In genomic region chr7:33393770-33394169, GRCh38 we compare ENCODE assay signal across 22 cellular contexts.
DNase-seq lines count a peak whose midpoint lies in the region; ATAC-seq and TF ChIP-seq lines count a peak whose summit lies in the region.
"Had no signal": no experiment of that assay in that cellular context is flagged by ENCODE, and none has a peak within 500 bp of the region (broad histone marks: within the 10 kb centered on the region; RNA-seq: fewer than 3 reads in every experiment).

No MANE protein-coding gene starts in this region.

- CTCF ChIA-PET in activated CD8-positive, alpha-beta T cell treated with anti-CD3 and anti-CD28 coated beads, Interleukin-2, amount 10 ng/mL, durations not matched to agents 7 days and 5 days (lab: Charles Lee): no interaction called here
- CTCF ChIA-PET in activated CD8-positive, alpha-beta T cell treated with anti-CD3 and anti-CD28 coated beads for 36 hours (lab: Charles Lee): no interaction called here

- H3K4me3 Mint-ChIP-seq in activated CD8-positive, alpha-beta T cell treated with anti-CD3 and anti-CD28 coated beads, Interleukin-2, amount 10 ng/mL, durations not matched to agents 7 days and 5 days: no peak overlapping the region
- H3K4me3 Mint-ChIP-seq in activated CD8-positive, alpha-beta T cell treated with anti-CD3 and anti-CD28 coated beads for 36 hours: no peak overlapping the region
- H3K4me3 Mint-ChIP-seq in activated naive CD8-positive, alpha-beta T cell treated with anti-CD3 and anti-CD28 coated beads, Interleukin-2, amount 10 ng/mL, durations not matched to agents 7 days and 5 days: peak overlapping the region; percentile 42
- H3K4me3 Mint-ChIP-seq in activated naive CD8-positive, alpha-beta T cell treated with anti-CD3 and anti-CD28 coated beads for 36 hours: no peak overlapping the region
- no peak overlapping the region for H3K4me3 Mint-ChIP-seq in nephron progenitor cell
- H3K4me3 Mint-ChIP-seq: CD14-positive monocyte; CD4-positive, alpha-beta memory T cell; CD4-positive, CD25-positive, alpha-beta regulatory T cell; CD8-positive, alpha-beta memory T cell had no signal

- ATAC-seq in activated CD8-positive, alpha-beta T cell treated with anti-CD3 and anti-CD28 coated beads, Interleukin-2, amount 10 ng/mL, durations not matched to agents 7 days and 5 days: peak; percentile 19
- no peak for ATAC-seq in activated CD8-positive, alpha-beta T cell treated with anti-CD3 and anti-CD28 coated beads for 36 hours
- ATAC-seq in activated naive CD8-positive, alpha-beta T cell treated with anti-CD3 and anti-CD28 coated beads, Interleukin-2, amount 10 ng/mL, durations not matched to agents 7 days and 5 days (ENCODE audit: low read depth): peak; percentile 91
- ATAC-seq: GM12878 had no signal

- no peaks in the 10 kb centered on the region for H3K27me3 Mint-ChIP-seq in activated CD8-positive, alpha-beta T cell treated with anti-CD3 and anti-CD28 coated beads, Interleukin-2, amount 10 ng/mL, durations not matched to agents 7 days and 5 days (ENCODE audit: low read depth)
- no peaks in the 10 kb centered on the region for H3K27me3 Mint-ChIP-seq in activated CD8-positive, alpha-beta T cell treated with anti-CD3 and anti-CD28 coated beads for 36 hours
- no peaks in the 10 kb centered on the region for H3K27me3 Mint-ChIP-seq in activated naive CD8-positive, alpha-beta T cell treated with anti-CD3 and anti-CD28 coated beads, Interleukin-2, amount 10 ng/mL, durations not matched to agents 7 days and 5 days
- no peaks in the 10 kb centered on the region for H3K27me3 Mint-ChIP-seq in activated naive CD8-positive, alpha-beta T cell treated with anti-CD3 and anti-CD28 coated beads for 36 hours
- no peaks in the 10 kb centered on the region for H3K27me3 Mint-ChIP-seq in nephron progenitor cell (ENCODE audit: low read depth, poor library complexity)
- H3K27me3 Mint-ChIP-seq: CD4-positive, alpha-beta memory T cell; CD4-positive, CD25-positive, alpha-beta regulatory T cell; CD8-positive, alpha-beta memory T cell had no signal

- H3K36me3 Mint-ChIP-seq in activated CD8-positive, alpha-beta T cell treated with anti-CD3 and anti-CD28 coated beads, Interleukin-2, amount 10 ng/mL, durations not matched to agents 7 days and 5 days (ENCODE audit: low read depth): peaks cover 6% of the 10 kb centered on the region
- peaks cover 19% of the 10 kb centered on the region for H3K36me3 Mint-ChIP-seq in activated CD8-positive, alpha-beta T cell treated with anti-CD3 and anti-CD28 coated beads for 36 hours (ENCODE audit: low read depth)
- H3K36me3 Mint-ChIP-seq in activated naive CD8-positive, alpha-beta T cell treated with anti-CD3 and anti-CD28 coated beads, Interleukin-2, amount 10 ng/mL, durations not matched to agents 7 days and 5 days: peaks cover 9% of the 10 kb centered on the region
- H3K36me3 Mint-ChIP-seq in activated naive CD8-positive, alpha-beta T cell treated with anti-CD3 and anti-CD28 coated beads for 36 hours: peaks cover 24% of the 10 kb centered on the region
- H3K36me3 Mint-ChIP-seq in nephron progenitor cell (ENCODE audit: low read depth): peaks cover 26% of the 10 kb centered on the region

- POLR2A ChIA-PET in activated CD8-positive, alpha-beta T cell treated with anti-CD3 and anti-CD28 coated beads, Interleukin-2, amount 10 ng/mL, durations not matched to agents 7 days and 5 days (lab: Charles Lee): no interaction called here
- POLR2A ChIA-PET in activated CD8-positive, alpha-beta T cell treated with anti-CD3 and anti-CD28 coated beads for 36 hours (lab: Charles Lee): no interaction called here
- POLR2A ChIA-PET in activated naive CD8-positive, alpha-beta T cell treated with anti-CD3 and anti-CD28 coated beads, Interleukin-2, amount 10 ng/mL, durations not matched to agents 7 days and 5 days (lab: Charles Lee): no interaction called here

- intact Hi-C loops in activated CD8-positive, alpha-beta T cell treated with anti-CD3 and anti-CD28 coated beads for 36 hours (cut with micrococcal nuclease): no loop called here

- H3K9me3 Mint-ChIP-seq in activated CD8-positive, alpha-beta T cell treated with anti-CD3 and anti-CD28 coated beads, Interleukin-2, amount 10 ng/mL, durations not matched to agents 7 days and 5 days (ENCODE audit: insufficient read depth): peaks cover 12% of the 10 kb centered on the region
- no peaks in the 10 kb centered on the region for H3K9me3 Mint-ChIP-seq in activated CD8-positive, alpha-beta T cell treated with anti-CD3 and anti-CD28 coated beads for 36 hours
- H3K9me3 Mint-ChIP-seq in activated naive CD8-positive, alpha-beta T cell treated with anti-CD3 and anti-CD28 coated beads, Interleukin-2, amount 10 ng/mL, durations not matched to agents 7 days and 5 days: peaks cover 6% of the 10 kb centered on the region
- H3K9me3 Mint-ChIP-seq in activated naive CD8-positive, alpha-beta T cell treated with anti-CD3 and anti-CD28 coated beads for 36 hours: peaks cover 3% of the 10 kb centered on the region
- peaks cover 20% of the 10 kb centered on the region for H3K9me3 Mint-ChIP-seq in nephron progenitor cell

- H3K4me1 Mint-ChIP-seq in activated CD8-positive, alpha-beta T cell treated with anti-CD3 and anti-CD28 coated beads, Interleukin-2, amount 10 ng/mL, durations not matched to agents 7 days and 5 days (ENCODE audit: low read depth): peaks cover 19% of the 10 kb centered on the region
- H3K4me1 Mint-ChIP-seq in activated CD8-positive, alpha-beta T cell treated with anti-CD3 and anti-CD28 coated beads for 36 hours (ENCODE audit: low read depth): peaks cover 6% of the 10 kb centered on the region
- peaks cover 17% of the 10 kb centered on the region for H3K4me1 Mint-ChIP-seq in activated naive CD8-positive, alpha-beta T cell treated with anti-CD3 and anti-CD28 coated beads, Interleukin-2, amount 10 ng/mL, durations not matched to agents 7 days and 5 days
- no peaks in the 10 kb centered on the region for H3K4me1 Mint-ChIP-seq in activated naive CD8-positive, alpha-beta T cell treated with anti-CD3 and anti-CD28 coated beads for 36 hours
- H3K4me1 Mint-ChIP-seq in nephron progenitor cell: no peaks in the 10 kb centered on the region
- H3K4me1 Mint-ChIP-seq: CD14-positive monocyte had no signal

- peak overlapping the region; percentile 51 for H3K27ac Mint-ChIP-seq in activated CD8-positive, alpha-beta T cell treated with anti-CD3 and anti-CD28 coated beads, Interleukin-2, amount 10 ng/mL, durations not matched to agents 7 days and 5 days
- H3K27ac Mint-ChIP-seq in activated CD8-positive, alpha-beta T cell treated with anti-CD3 and anti-CD28 coated beads for 36 hours: no peak overlapping the region
- peak overlapping the region; percentile 79 for H3K27ac Mint-ChIP-seq in activated naive CD8-positive, alpha-beta T cell treated with anti-CD3 and anti-CD28 coated beads, Interleukin-2, amount 10 ng/mL, durations not matched to agents 7 days and 5 days
- no peak overlapping the region for H3K27ac Mint-ChIP-seq in activated naive CD8-positive, alpha-beta T cell treated with anti-CD3 and anti-CD28 coated beads for 36 hours
- H3K27ac Mint-ChIP-seq in nephron progenitor cell: peak overlapping the region; percentile 7
- H3K27ac Mint-ChIP-seq: CD14-positive monocyte; CD4-positive, CD25-positive, alpha-beta regulatory T cell had no signal

- no peak for TF ChIP-seq CTCF in activated CD8-positive, alpha-beta T cell treated with anti-CD3 and anti-CD28 coated beads for 36 hours (IDR thresholded peaks at IDR 0.05)
- no peak for TF ChIP-seq CTCF in nephron progenitor cell (IDR thresholded peaks at IDR 0.05)

- DNase-seq in activated CD8-positive, alpha-beta T cell treated with anti-CD3 and anti-CD28 coated beads, Interleukin-2, amount 10 ng/mL, durations not matched to agents 7 days and 5 days: no peak
- DNase-seq in activated CD8-positive, alpha-beta T cell treated with anti-CD3 and anti-CD28 coated beads for 36 hours: no peak
- DNase-seq in activated naive CD8-positive, alpha-beta T cell treated with anti-CD3 and anti-CD28 coated beads, Interleukin-2, amount 10 ng/mL, durations not matched to agents 7 days and 5 days: no peak
- DNase-seq in activated naive CD8-positive, alpha-beta T cell treated with anti-CD3 and anti-CD28 coated beads for 36 hours: no peak
- DNase-seq in nephron progenitor cell (no peak), Kasumi-1 (lab: John Stamatoyannopoulos, UW) (no peak)
- DNase-seq: 8988T; ACHN; BE2C; C1 segment of cervical spinal cord; CD4-positive, alpha-beta memory T cell; CD8-positive, alpha-beta memory T cell; COR-L47; DMS 273 treated with DMSO at 0.1 percent for 48 hours; DMS153; DMS79; DND-41; EL; GDM1 had no signal

Comparison
In these comparisons a context has a peak if more than half of its experiments do, and no peak if none do; other contexts are left out.
1. H3K27ac Mint-ChIP-seq: peak in activated CD8-positive, alpha-beta T cell treated with anti-CD3 and anti-CD28 coated beads, Interleukin-2, amount 10 ng/mL, durations not matched to agents 7 days and 5 days (single experiment), activated naive CD8-positive, alpha-beta T cell treated with anti-CD3 and anti-CD28 coated beads, Interleukin-2, amount 10 ng/mL, durations not matched to agents 7 days and 5 days (single experiment) and nephron progenitor cell (single experiment); none in activated CD8-positive, alpha-beta T cell treated with anti-CD3 and anti-CD28 coated beads for 36 hours (single experiment) and activated naive CD8-positive, alpha-beta T cell treated with anti-CD3 and anti-CD28 coated beads for 36 hours (single experiment).